In the genomic region with DNA sequence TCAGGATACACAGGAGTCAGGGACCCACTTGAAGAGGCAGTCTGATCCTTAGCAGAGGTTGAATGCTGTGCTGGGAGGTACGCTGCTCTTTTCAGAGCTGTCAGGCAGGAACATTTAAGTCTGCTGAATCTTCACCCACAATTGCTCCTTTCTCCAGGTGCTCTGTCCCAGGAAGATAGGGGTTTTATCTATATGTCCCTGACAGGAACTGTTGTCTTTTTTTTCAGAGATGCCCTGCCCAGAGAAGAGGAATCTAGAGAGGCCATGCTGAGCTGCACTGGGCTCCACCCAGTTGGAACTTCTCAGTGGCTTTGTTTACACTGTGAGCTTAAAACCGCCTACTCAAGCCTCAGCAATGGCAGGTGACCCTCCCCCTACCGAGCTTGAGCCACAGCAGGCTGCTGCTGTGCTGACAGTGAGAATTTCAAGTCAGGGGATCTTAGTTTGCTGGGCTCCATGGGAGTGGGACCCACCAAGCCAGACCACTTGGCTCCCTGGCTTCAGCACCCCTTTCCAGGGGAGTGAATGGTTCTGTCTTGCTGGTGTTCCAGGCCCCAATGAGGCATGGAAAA, we compare ENCODE assay signal across 15 cellular contexts.
A peak's percentile ranks its signal among the peaks of the same experiment; 100 is the strongest.
DNase-seq lines count a peak whose midpoint lies in the region; ATAC-seq and TF ChIP-seq lines count a peak whose summit lies in the region.
"Had no signal": no experiment of that assay in that cellular context is flagged by ENCODE, and none has a peak within 500 bp of the region (broad histone marks: within the 10 kb centered on the region; RNA-seq: fewer than 3 reads in every experiment).

No MANE protein-coding gene starts in this region.

- ATAC-seq in GM18868 (IDR thresholded peaks at IDR 0.05; ENCODE audit: unreplicated experiment) (no peak), HG03432 (IDR thresholded peaks at IDR 0.05; ENCODE audit: unreplicated experiment) (no peak), GM19463 (IDR thresholded peaks at IDR 0.05; ENCODE audit: unreplicated experiment) (no peak)

- no peak overlapping the region for H3K4me3 ChIP-seq in AG10803 (ENCODE audit: low read length)
- no peak overlapping the region for H3K4me3 ChIP-seq in H7 (ENCODE audit: insufficient read depth, low read depth, low read length)

- no peak for TF ChIP-seq CTCF in AG10803 (conservative IDR thresholded peaks at IDR 0.05; ENCODE audit: low read length)

- no peaks in the 10 kb centered on the region for H3K36me3 ChIP-seq in H7 (replicated peaks; ENCODE audit: control insufficient read depth, insufficient read depth, low read length)

- H3K27me3 ChIP-seq in H7 (ENCODE audit: control insufficient read depth, insufficient read depth, low read length), result no peaks in the 10 kb centered on the region

- peak; percentile 2 for DNase-seq in AG10803 (ENCODE audit: low read depth)
- peak; percentile 1 for DNase-seq in H7
- DNase-seq in amniotic epithelial cell (ENCODE audit: low read depth), result peak; percentile 37
- peak; percentile 33 for DNase-seq in iPS-NIHi11 (ENCODE audit: low spot score)
- DNase-seq in T1000 (lab: John Stamatoyannopoulos, UW), result no peak
- DNase-seq: activated T-cell treated with anti-CD3 and anti-CD28 coated beads for 4 hours; aorta; HFFc6; immature natural killer cell; Kasumi-1; NCI-H524 treated with DMSO at 0.1 percent for 48 hours; stimulated activated CD4-positive, alpha-beta T cell treated with anti-CD3 and anti-CD28 coated beads, Interleukin-15, amount 100 ng/mL, for 24 hours had no signal
